In the genomic region with DNA sequence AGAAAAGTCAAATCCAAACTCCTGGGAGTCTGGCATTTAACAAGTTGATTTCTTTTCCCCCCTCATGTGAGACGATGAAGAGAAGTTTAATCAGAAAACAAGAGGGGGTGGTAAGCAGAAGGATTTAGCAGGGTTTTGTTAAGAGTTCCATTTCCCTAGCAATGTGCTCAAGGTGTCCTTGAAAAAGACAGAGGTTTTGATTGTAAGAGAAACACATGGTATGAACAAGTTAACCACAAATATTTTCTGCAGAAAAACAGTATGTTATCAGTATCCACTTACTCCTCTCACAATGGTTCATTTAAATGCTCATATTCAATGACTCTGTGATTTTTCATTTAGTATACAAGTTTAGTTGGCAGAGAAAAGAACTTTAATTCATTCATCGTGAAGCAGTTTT, we compare ENCODE assay signal across 25 cellular contexts. TPM values are rescaled to one million over a fixed set of nuclear protein-coding genes. Genes with fewer than 3 reads are reported as not detected.
DNase-seq lines count a peak whose midpoint lies in the region; TF ChIP-seq lines count a peak whose summit lies in the region.
"Had no signal": no experiment of that assay in that cellular context is flagged by ENCODE, and none has a peak within 500 bp of the region (broad histone marks: within the 10 kb centered on the region; RNA-seq: fewer than 3 reads in every experiment).

No MANE protein-coding gene starts in this region.

- no peaks in the 10 kb centered on the region for H3K27me3 ChIP-seq in esophagus squamous epithelium
- H3K27me3 ChIP-seq: BLaER1 had no signal

- no peaks in the 10 kb centered on the region for H3K36me3 ChIP-seq in esophagus squamous epithelium
- H3K36me3 ChIP-seq: adrenal gland, BLaER1, heart right ventricle had no signal

- in situ Hi-C loops in astrocyte of the spinal cord (cut with HindIII; ENCODE audit: low sequenced_read_pairs) = no loop called here

- no peaks in the 10 kb centered on the region for H3K4me1 ChIP-seq in esophagus squamous epithelium
- H3K4me1 ChIP-seq: adrenal gland, BLaER1, heart right ventricle, parathyroid adenoma had no signal

- WGBS in esophagus squamous epithelium, 2 donors = 43 to 45% methylated on average over 2 of the region's 2 CpGs

- H3K4me3 ChIP-seq in astrocyte of the spinal cord (ENCODE audit: low read depth, low read length) (no peak overlapping the region), esophagus squamous epithelium (no peak overlapping the region)
- H3K4me3 ChIP-seq: adrenal gland, BLaER1, heart right ventricle, smooth muscle cell had no signal

- TF ChIP-seq CTCF in astrocyte of the spinal cord (IDR thresholded peaks at IDR 0.05; ENCODE audit: low read depth, low read length) (no peak), esophagus squamous epithelium (IDR thresholded peaks at IDR 0.05) (no peak)

- DNase-seq in HT1080 (ENCODE audit: low read depth) (peak; percentile 37), astrocyte of the spinal cord (ENCODE audit: low read depth, low spot score) (peak; percentile 12), foreskin melanocyte (peak; percentile 77), renal cortical epithelial cell (ENCODE audit: low read depth) (peak; percentile 31), NCI-H2029 (lab: John Stamatoyannopoulos, UW) (no peak), hippocampal formation (lab: John Stamatoyannopoulos, UW) (no peak), esophagus squamous epithelium (lab: John Stamatoyannopoulos, UW) (no peak)
- DNase-seq: activated CD4-positive, alpha-beta memory T cell treated with anti-CD3 and anti-CD28 coated beads, Interleukin-2, amount 10 ng/mL, durations not matched to agents 7 days and 5 days; activated CD8-positive, alpha-beta memory T cell treated with anti-CD3 and anti-CD28 coated beads, Interleukin-2, amount 50 U/mL, for 4 hours; activated naive CD4-positive, alpha-beta T cell treated with anti-CD3 and anti-CD28 coated beads for 36 hours; adrenal gland; cortex of kidney; DMS53; effector memory CD8-positive, alpha-beta T cell; H9; heart right ventricle; NCI-H446; NCI-H774; right cardiac atrium; Right ventricle myocardium superior; stimulated activated naive CD4-positive, alpha-beta T cell treated with Interleukin-2 at 50 U/mL for 16 hours had no signal

- H3K27ac ChIP-seq in esophagus squamous epithelium = no peak overlapping the region
- H3K27ac ChIP-seq: adrenal gland, BLaER1, heart right ventricle, parathyroid adenoma had no signal

- intact Hi-C loops in esophagus squamous epithelium (cut with DNase I) = no loop called here

- TF ChIP-seq POLR2A in esophagus squamous epithelium (IDR thresholded peaks at IDR 0.05) = no peak

- H3K9me3 ChIP-seq in esophagus squamous epithelium = no peaks in the 10 kb centered on the region
- H3K9me3 ChIP-seq: adrenal gland, BLaER1, heart right ventricle had no signal

RNA-seq across cellular contexts. Expression of gene LAMA1, which starts 26.8 kb away (rescaled TPM):
- 12.2 and 12.6 TPM in 2 replicates for total RNA-seq in HT1080 (2014; rRNA removed; shearing (Covaris generic))
- polyA plus RNA-seq in HT1080 (2015; cell fraction: cytosol; rRNA removed) = 2.1 and 3.3 TPM in 2 replicates
- polyA plus RNA-seq in HT1080 (2015; cell fraction: nucleus; rRNA removed) = 17.2 and 18.7 TPM in 2 replicates
- 2.3 and 4.3 TPM in 2 replicates for total RNA-seq in renal cortical epithelial cell
- total RNA-seq in esophagus squamous epithelium = 1 to 10 TPM in 3 of 4 donors, under 1 TPM in 1; 0.08 to 2.7 (median 1.6) TPM
- total RNA-seq: activated CD4-positive, alpha-beta memory T cell treated with anti-CD3 and anti-CD28 coated beads, Interleukin-2, amount 10 ng/mL, durations not matched to agents 7 days and 5 days; activated naive CD4-positive, alpha-beta T cell treated with anti-CD3 and anti-CD28 coated beads for 36 hours; activated T-helper 1 cell treated with anti-CD3 and anti-CD28 coated beads, Interleukin-12 subunit alpha, Interleukin-12 subunit beta, Interleukin-2, Interleukin-4 antibody, amounts not matched to agents 30 ng/mL and 10 ng/mL and 1 ng/mL, durations not matched to agents 14 hours and 24 hours and 36 hours had no signal

Comparison
In these comparisons a context has a peak if more than half of its experiments do, and no peak if none do; other contexts are left out.
1. DNase-seq: peak in HT1080 (single experiment), astrocyte of the spinal cord (single experiment), foreskin melanocyte (single experiment) and renal cortical epithelial cell (single experiment); none in NCI-H2029 (single experiment), hippocampal formation (0 of 2) and esophagus squamous epithelium (single experiment).